ENCODE assay signal across 1 cellular context in the genomic region with DNA sequence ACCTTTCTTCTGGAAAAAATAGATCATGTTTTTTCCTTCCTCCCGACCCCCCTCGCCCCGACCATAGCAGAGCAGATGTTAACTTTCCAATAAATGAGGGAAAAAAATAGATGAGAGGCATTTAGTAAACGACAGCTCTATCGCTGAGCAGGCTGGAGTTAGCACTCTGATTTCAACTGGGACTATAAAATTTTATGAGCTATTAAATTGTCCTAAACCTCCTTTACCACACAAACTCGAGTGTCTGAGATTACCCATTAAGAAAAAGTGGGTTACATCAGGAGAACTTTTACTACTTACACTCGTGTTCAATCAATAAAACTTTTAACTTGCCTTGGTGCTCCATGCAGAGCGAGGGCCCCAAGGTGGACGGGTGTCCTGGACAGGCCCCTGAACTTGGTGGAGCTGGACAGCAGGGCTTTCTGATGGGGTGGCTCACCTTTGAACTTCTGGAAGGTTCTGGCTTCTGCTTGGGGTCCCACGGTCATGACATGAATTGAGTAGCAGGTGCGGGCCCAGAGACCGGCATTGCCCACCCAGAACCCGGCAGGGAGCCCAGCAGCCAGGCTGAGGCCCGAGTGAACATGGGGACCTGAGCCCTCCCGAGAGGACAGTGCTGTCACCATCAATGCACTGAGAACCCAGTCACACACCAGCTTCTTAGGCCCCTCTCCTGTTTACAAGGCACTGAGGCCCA.
TF ChIP-seq lines count a peak whose summit lies in the region.

No MANE protein-coding gene starts in this region.

TF ChIP-seq in HEK293, 187 proteins besides CTCF, POLR2A, EP300 and RAD21 (continued from another document and continues in another):
- no peak for TF ChIP-seq ZNF311 (tag by site-specific recombination; IDR thresholded peaks at IDR 0.05; ENCODE audit: borderline replicate concordance)
- TF ChIP-seq, protein P1, sequence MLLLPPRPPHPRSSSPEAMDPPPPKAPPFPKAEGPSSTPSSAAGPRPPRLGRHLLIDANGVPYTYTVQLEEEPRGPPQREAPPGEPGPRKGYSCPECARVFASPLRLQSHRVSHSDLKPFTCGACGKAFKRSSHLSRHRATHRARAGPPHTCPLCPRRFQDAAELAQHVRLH (tag by site-specific recombination; IDR thresholded peaks at IDR 0.05): peak; percentile 91
- TF ChIP-seq BCL11A (tag by site-specific recombination; IDR thresholded peaks at IDR 0.05; ENCODE audit: low read depth): peak; percentile 73; the same call in 1 of the 2 replicates
- no peak for TF ChIP-seq ZNF239 (tag by site-specific recombination; IDR thresholded peaks at IDR 0.05)
- TF ChIP-seq ZNF354C (tag by site-specific recombination; IDR thresholded peaks at IDR 0.05; ENCODE audit: borderline replicate concordance, low read depth): no peak
- no peak for TF ChIP-seq HOXA7 (CRISPR knock-in tag; IDR thresholded peaks at IDR 0.05; ENCODE audit: borderline replicate concordance)
- no peak for TF ChIP-seq ZNF48 (tag by site-specific recombination; IDR thresholded peaks at IDR 0.05)
- no peak for TF ChIP-seq ZNF248 (tag by site-specific recombination; IDR thresholded peaks at IDR 0.05)
- no peak for TF ChIP-seq ZNF544 (tag by site-specific recombination; IDR thresholded peaks at IDR 0.05)
- TF ChIP-seq, protein P2, sequence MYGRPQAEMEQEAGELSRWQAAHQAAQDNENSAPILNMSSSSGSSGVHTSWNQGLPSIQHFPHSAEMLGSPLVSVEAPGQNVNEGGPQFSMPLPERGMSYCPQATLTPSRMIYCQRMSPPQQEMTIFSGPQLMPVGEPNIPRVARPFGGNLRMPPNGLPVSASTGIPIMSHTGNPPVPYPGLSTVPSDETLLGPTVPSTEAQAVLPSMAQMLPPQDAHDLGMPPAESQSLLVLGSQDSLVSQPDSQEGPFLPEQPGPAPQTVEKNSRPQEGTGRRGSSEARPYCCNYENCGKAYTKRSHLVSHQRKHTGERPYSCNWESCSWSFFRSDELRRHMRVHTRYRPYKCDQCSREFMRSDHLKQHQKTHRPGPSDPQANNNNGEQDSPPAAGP (tag by site-specific recombination; IDR thresholded peaks at IDR 0.05): peak; percentile 51; the same call in 1 of the 2 replicates
- no peak for TF ChIP-seq ZNF350 (tag by site-specific recombination; IDR thresholded peaks at IDR 0.05)
- TF ChIP-seq, protein P3, sequence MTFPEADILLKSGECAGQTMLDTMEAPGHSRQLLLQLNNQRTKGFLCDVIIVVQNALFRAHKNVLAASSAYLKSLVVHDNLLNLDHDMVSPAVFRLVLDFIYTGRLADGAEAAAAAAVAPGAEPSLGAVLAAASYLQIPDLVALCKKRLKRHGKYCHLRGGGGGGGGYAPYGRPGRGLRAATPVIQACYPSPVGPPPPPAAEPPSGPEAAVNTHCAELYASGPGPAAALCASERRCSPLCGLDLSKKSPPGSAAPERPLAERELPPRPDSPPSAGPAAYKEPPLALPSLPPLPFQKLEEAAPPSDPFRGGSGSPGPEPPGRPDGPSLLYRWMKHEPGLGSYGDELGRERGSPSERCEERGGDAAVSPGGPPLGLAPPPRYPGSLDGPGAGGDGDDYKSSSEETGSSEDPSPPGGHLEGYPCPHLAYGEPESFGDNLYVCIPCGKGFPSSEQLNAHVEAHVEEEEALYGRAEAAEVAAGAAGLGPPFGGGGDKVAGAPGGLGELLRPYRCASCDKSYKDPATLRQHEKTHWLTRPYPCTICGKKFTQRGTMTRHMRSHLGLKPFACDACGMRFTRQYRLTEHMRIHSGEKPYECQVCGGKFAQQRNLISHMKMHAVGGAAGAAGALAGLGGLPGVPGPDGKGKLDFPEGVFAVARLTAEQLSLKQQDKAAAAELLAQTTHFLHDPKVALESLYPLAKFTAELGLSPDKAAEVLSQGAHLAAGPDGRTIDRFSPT (tag by site-specific recombination; IDR thresholded peaks at IDR 0.05): peak; percentile 25; the same call in 1 of the 2 replicates
- no peak for TF ChIP-seq ZBTB1 (tag by site-specific recombination; IDR thresholded peaks at IDR 0.05)
- no peak for TF ChIP-seq ZNF558 (tag by site-specific recombination; IDR thresholded peaks at IDR 0.05)
- TF ChIP-seq ZNF184 (tag by site-specific recombination; IDR thresholded peaks at IDR 0.05): no peak
- TF ChIP-seq ZNF629 (tag by site-specific recombination; IDR thresholded peaks at IDR 0.05): peak; percentile 42; the same call in 1 of the 2 replicates
- TF ChIP-seq, protein P4, sequence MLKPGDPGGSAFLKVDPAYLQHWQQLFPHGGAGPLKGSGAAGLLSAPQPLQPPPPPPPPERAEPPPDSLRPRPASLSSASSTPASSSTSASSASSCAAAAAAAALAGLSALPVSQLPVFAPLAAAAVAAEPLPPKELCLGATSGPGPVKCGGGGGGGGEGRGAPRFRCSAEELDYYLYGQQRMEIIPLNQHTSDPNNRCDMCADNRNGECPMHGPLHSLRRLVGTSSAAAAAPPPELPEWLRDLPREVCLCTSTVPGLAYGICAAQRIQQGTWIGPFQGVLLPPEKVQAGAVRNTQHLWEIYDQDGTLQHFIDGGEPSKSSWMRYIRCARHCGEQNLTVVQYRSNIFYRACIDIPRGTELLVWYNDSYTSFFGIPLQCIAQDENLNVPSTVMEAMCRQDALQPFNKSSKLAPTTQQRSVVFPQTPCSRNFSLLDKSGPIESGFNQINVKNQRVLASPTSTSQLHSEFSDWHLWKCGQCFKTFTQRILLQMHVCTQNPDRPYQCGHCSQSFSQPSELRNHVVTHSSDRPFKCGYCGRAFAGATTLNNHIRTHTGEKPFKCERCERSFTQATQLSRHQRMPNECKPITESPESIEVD (tag by site-specific recombination; IDR thresholded peaks at IDR 0.05): peak; percentile 100
- TF ChIP-seq ZNF211 (tag by site-specific recombination; IDR thresholded peaks at IDR 0.05; ENCODE audit: low read depth): no peak
- no peak for TF ChIP-seq ZNF660 (tag by site-specific recombination; IDR thresholded peaks at IDR 0.05)
- TF ChIP-seq ZNF114 (tag by site-specific recombination; IDR thresholded peaks at IDR 0.05): no peak
- no peak for TF ChIP-seq SCRT2 (tag by site-specific recombination; IDR thresholded peaks at IDR 0.05)
- no peak for TF ChIP-seq ZFP69B (tag by site-specific recombination; IDR thresholded peaks at IDR 0.05)
- TF ChIP-seq GLI2 (tag by site-specific recombination; IDR thresholded peaks at IDR 0.05; ENCODE audit: borderline replicate concordance, low read depth): peak; percentile 64; the same call in 1 of the 2 replicates
- peak; percentile 77 for TF ChIP-seq ZSCAN30 (tag by site-specific recombination; IDR thresholded peaks at IDR 0.05)
- no peak for TF ChIP-seq ZNF473 (tag by site-specific recombination; IDR thresholded peaks at IDR 0.05)
- 0 out of 2 replicates have a peak, but pooled peaks have one; percentile 26 for TF ChIP-seq ZBTB17 (tag by site-specific recombination; IDR thresholded peaks at IDR 0.05)
- TF ChIP-seq, protein P5, sequence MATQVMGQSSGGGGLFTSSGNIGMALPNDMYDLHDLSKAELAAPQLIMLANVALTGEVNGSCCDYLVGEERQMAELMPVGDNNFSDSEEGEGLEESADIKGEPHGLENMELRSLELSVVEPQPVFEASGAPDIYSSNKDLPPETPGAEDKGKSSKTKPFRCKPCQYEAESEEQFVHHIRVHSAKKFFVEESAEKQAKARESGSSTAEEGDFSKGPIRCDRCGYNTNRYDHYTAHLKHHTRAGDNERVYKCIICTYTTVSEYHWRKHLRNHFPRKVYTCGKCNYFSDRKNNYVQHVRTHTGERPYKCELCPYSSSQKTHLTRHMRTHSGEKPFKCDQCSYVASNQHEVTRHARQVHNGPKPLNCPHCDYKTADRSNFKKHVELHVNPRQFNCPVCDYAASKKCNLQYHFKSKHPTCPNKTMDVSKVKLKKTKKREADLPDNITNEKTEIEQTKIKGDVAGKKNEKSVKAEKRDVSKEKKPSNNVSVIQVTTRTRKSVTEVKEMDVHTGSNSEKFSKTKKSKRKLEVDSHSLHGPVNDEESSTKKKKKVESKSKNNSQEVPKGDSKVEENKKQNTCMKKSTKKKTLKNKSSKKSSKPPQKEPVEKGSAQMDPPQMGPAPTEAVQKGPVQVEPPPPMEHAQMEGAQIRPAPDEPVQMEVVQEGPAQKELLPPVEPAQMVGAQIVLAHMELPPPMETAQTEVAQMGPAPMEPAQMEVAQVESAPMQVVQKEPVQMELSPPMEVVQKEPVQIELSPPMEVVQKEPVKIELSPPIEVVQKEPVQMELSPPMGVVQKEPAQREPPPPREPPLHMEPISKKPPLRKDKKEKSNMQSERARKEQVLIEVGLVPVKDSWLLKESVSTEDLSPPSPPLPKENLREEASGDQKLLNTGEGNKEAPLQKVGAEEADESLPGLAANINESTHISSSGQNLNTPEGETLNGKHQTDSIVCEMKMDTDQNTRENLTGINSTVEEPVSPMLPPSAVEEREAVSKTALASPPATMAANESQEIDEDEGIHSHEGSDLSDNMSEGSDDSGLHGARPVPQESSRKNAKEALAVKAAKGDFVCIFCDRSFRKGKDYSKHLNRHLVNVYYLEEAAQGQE (tag by site-specific recombination; IDR thresholded peaks at IDR 0.05): 0 out of 2 replicates have a peak, but pooled peaks have one; percentile 19
- peak; percentile 49; the same call in 1 of the 2 replicates for TF ChIP-seq ZBTB8A (tag by site-specific recombination; IDR thresholded peaks at IDR 0.05)
- no peak for TF ChIP-seq KLF8 (tag by site-specific recombination; IDR thresholded peaks at IDR 0.05)
- TF ChIP-seq, protein P6, sequence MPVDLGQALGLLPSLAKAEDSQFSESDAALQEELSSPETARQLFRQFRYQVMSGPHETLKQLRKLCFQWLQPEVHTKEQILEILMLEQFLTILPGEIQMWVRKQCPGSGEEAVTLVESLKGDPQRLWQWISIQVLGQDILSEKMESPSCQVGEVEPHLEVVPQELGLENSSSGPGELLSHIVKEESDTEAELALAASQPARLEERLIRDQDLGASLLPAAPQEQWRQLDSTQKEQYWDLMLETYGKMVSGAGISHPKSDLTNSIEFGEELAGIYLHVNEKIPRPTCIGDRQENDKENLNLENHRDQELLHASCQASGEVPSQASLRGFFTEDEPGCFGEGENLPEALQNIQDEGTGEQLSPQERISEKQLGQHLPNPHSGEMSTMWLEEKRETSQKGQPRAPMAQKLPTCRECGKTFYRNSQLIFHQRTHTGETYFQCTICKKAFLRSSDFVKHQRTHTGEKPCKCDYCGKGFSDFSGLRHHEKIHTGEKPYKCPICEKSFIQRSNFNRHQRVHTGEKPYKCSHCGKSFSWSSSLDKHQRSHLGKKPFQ (tag by site-specific recombination; IDR thresholded peaks at IDR 0.05): peak; percentile 62; the same call in 1 of the 2 replicates
- peak; percentile 87 for TF ChIP-seq IKZF3 (tag by site-specific recombination; IDR thresholded peaks at IDR 0.05)
- TF ChIP-seq, protein P7, sequence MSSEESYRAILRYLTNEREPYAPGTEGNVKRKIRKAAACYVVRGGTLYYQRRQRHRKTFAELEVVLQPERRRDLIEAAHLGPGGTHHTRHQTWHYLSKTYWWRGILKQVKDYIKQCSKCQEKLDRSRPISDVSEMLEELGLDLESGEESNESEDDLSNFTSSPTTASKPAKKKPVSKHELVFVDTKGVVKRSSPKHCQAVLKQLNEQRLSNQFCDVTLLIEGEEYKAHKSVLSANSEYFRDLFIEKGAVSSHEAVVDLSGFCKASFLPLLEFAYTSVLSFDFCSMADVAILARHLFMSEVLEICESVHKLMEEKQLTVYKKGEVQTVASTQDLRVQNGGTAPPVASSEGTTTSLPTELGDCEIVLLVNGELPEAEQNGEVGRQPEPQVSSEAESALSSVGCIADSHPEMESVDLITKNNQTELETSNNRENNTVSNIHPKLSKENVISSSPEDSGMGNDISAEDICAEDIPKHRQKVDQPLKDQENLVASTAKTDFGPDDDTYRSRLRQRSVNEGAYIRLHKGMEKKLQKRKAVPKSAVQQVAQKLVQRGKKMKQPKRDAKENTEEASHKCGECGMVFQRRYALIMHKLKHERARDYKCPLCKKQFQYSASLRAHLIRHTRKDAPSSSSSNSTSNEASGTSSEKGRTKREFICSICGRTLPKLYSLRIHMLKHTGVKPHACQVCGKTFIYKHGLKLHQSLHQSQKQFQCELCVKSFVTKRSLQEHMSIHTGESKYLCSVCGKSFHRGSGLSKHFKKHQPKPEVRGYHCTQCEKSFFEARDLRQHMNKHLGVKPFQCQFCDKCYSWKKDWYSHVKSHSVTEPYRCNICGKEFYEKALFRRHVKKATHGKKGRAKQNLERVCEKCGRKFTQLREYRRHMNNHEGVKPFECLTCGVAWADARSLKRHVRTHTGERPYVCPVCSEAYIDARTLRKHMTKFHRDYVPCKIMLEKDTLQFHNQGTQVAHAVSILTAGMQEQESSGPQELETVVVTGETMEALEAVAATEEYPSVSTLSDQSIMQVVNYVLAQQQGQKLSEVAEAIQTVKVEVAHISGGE (tag by site-specific recombination; conservative IDR thresholded peaks at IDR 0.05; ENCODE audit: low read depth): no peak
- TF ChIP-seq, protein P8, sequence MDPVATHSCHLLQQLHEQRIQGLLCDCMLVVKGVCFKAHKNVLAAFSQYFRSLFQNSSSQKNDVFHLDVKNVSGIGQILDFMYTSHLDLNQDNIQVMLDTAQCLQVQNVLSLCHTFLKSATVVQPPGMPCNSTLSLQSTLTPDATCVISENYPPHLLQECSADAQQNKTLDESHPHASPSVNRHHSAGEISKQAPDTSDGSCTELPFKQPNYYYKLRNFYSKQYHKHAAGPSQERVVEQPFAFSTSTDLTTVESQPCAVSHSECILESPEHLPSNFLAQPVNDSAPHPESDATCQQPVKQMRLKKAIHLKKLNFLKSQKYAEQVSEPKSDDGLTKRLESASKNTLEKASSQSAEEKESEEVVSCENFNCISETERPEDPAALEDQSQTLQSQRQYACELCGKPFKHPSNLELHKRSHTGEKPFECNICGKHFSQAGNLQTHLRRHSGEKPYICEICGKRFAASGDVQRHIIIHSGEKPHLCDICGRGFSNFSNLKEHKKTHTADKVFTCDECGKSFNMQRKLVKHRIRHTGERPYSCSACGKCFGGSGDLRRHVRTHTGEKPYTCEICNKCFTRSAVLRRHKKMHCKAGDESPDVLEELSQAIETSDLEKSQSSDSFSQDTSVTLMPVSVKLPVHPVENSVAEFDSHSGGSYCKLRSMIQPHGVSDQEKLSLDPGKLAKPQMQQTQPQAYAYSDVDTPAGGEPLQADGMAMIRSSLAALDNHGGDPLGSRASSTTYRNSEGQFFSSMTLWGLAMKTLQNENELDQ (tag by site-specific recombination; IDR thresholded peaks at IDR 0.05; ENCODE audit: low read depth): no peak
- TF ChIP-seq SALL2 (tag by site-specific recombination; IDR thresholded peaks at IDR 0.05; ENCODE audit: borderline replicate concordance): no peak
- peak; percentile 75 for TF ChIP-seq ZNF366 (tag by site-specific recombination; conservative IDR thresholded peaks at IDR 0.05)
- no peak for TF ChIP-seq ZBTB21 (tag by site-specific recombination; IDR thresholded peaks at IDR 0.05)
- TF ChIP-seq ZNF596 (tag by site-specific recombination; IDR thresholded peaks at IDR 0.05): no peak
- no peak for TF ChIP-seq GLIS2 (tag by site-specific recombination; IDR thresholded peaks at IDR 0.05)
- TF ChIP-seq, protein P9, sequence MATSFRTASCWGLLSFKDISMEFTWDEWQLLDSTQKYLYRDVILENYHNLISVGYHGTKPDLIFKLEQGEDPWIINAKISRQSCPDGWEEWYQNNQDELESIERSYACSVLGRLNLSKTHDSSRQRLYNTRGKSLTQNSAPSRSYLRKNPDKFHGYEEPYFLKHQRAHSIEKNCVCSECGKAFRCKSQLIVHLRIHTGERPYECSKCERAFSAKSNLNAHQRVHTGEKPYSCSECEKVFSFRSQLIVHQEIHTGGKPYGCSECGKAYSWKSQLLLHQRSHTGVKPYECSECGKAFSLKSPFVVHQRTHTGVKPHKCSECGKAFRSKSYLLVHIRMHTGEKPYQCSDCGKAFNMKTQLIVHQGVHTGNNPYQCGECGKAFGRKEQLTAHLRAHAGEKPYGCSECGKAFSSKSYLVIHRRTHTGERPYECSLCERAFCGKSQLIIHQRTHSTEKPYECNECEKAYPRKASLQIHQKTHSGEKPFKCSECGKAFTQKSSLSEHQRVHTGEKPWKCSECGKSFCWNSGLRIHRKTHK (tag by site-specific recombination; IDR thresholded peaks at IDR 0.05): no peak
- TF ChIP-seq ZNF514 (tag by site-specific recombination; IDR thresholded peaks at IDR 0.05): no peak
